In the genomic region with DNA sequence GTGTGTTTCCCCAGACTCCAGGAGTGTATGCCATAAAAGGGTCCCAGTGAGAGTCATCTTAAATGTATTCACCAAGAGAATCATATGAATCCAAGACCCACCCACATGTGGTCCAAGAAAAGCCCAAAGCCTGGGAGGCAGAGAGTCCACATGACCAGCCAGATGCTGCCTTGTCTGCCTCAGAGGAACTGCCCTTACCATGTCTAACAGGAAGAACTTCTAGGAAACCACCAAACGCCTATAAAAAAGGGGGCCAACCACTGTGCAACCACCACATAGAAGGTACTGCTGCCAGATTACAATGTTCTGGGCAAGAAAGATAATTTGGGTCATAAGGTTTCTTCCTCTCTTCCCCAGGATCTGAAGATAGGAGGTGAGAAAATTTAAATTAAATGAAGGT, we compare ENCODE assay signal across 26 cellular contexts.
DNase-seq lines count a peak whose midpoint lies in the region; ATAC-seq, FAIRE-seq and TF ChIP-seq lines count a peak whose summit lies in the region.
"Had no signal": no experiment of that assay in that cellular context is flagged by ENCODE, and none has a peak within 500 bp of the region (broad histone marks: within the 10 kb centered on the region; RNA-seq: fewer than 3 reads in every experiment).

No MANE protein-coding gene starts in this region.

- no peaks in the 10 kb centered on the region for H3K4me1 ChIP-seq in H1 (replicated peaks in 1 of 4; ENCODE audit: control insufficient read depth in 3 of 4, insufficient read depth in 4 of 4, low read length in 3 of 4)
- H3K4me1 ChIP-seq in endodermal cell (ENCODE audit: control insufficient read depth, insufficient read depth, low read length): no peaks in the 10 kb centered on the region
- H3K4me1 ChIP-seq: SJCRH30 had no signal

- H3K9me3 ChIP-seq in H1 (ENCODE audit: insufficient read depth in 2 of 2, low read depth in 1 of 2, low read length in 1 of 2): no peaks in the 10 kb centered on the region
- no peaks in the 10 kb centered on the region for H3K9me3 ChIP-seq in endodermal cell (ENCODE audit: control insufficient read depth, low read length)
- H3K9me3 ChIP-seq: SJCRH30 had no signal

- H2BK15ac ChIP-seq in H1 (ENCODE audit: low read length): no peak overlapping the region

- no peak overlapping the region for H3K4me3 Mint-ChIP-seq in activated CD8-positive, alpha-beta memory T cell treated with anti-CD3 and anti-CD28 coated beads, Interleukin-2, amount 10 ng/mL, durations not matched to agents 7 days and 5 days
- H3K4me3 Mint-ChIP-seq in nephron progenitor cell: no peak overlapping the region
- H3K4me3 Mint-ChIP-seq in endodermal cell: no peak overlapping the region
- H3K4me3 Mint-ChIP-seq: CD4-positive, alpha-beta T cell had no signal

- H3K36me3 ChIP-seq in H1 (ENCODE audit: control insufficient read depth in 2 of 4, insufficient read depth in 4 of 4, low read length in 3 of 4): no peaks in the 10 kb centered on the region
- H3K36me3 ChIP-seq in endodermal cell (ENCODE audit: control insufficient read depth, insufficient read depth, low read length): no peaks in the 10 kb centered on the region
- H3K36me3 ChIP-seq: SJCRH30 had no signal

- ATAC-seq in activated CD8-positive, alpha-beta memory T cell treated with anti-CD3 and anti-CD28 coated beads, Interleukin-2, amount 10 ng/mL, durations not matched to agents 7 days and 5 days: peak; percentile 12
- ATAC-seq: GM12878, HCT116, PC-3, Right ventricle myocardium inferior, SK-N-SH treated with all-trans-retinoic acid at 6 μM for 48 hours had no signal

- H2BK20ac ChIP-seq in H1 (ENCODE audit: low read length): no peak overlapping the region

- H3K27me3 Mint-ChIP-seq in activated CD8-positive, alpha-beta memory T cell treated with anti-CD3 and anti-CD28 coated beads, Interleukin-2, amount 10 ng/mL, durations not matched to agents 7 days and 5 days: peaks cover 19% of the 10 kb centered on the region
- H3K27me3 Mint-ChIP-seq in nephron progenitor cell (ENCODE audit: low read depth, poor library complexity) (no peaks in the 10 kb centered on the region), endodermal cell (ENCODE audit: insufficient read depth) (peaks cover 3% of the 10 kb centered on the region)

- H3K27me3 ChIP-seq in H1 (replicated peaks in 1 of 4; ENCODE audit: control insufficient read depth in 3 of 4, extremely low read depth in 1 of 4, insufficient read depth in 3 of 4, low read length in 3 of 4): no peaks in the 10 kb centered on the region
- H3K27me3 ChIP-seq in endodermal cell (ENCODE audit: control insufficient read depth, insufficient read depth, low read length, poor library complexity, severe bottlenecking): no peaks in the 10 kb centered on the region
- H3K27me3 ChIP-seq: SJCRH30 had no signal

- 0 out of 2 replicates have a peak overlapping the region, but pooled peaks have one; percentile 41 for H2BK12ac ChIP-seq in H1 (ENCODE audit: low read depth, low read length)

- H4K91ac ChIP-seq in H1 (replicated peaks; ENCODE audit: insufficient read length, low read length): no peak overlapping the region

- H3K14ac ChIP-seq in H1 (ENCODE audit: insufficient read length): no peak overlapping the region

- H2BK120ac ChIP-seq in H1 (replicated peaks; ENCODE audit: low read depth, low read length): no peak overlapping the region

- no peak overlapping the region for H3K9ac ChIP-seq in H1 (replicated peaks in 1 of 4; ENCODE audit: extremely low read depth in 1 of 4, low read depth in 3 of 4, low read length in 3 of 4)
- no peak overlapping the region for H3K9ac ChIP-seq in endodermal cell (ENCODE audit: extremely low read depth, low read length, poor library complexity, severe bottlenecking)

- no peak overlapping the region for H2AK5ac ChIP-seq in H1 (ENCODE audit: low read depth, low read length)

- H3K79me2 ChIP-seq in H1 (ENCODE audit: control insufficient read depth in 1 of 2, insufficient read depth in 2 of 2, low read length in 2 of 2): no peaks in the 10 kb centered on the region

- no peaks in the 10 kb centered on the region for H4K20me1 ChIP-seq in H1 (replicated peaks in 1 of 2; ENCODE audit: control insufficient read depth in 1 of 2, insufficient read depth in 2 of 2, low read length in 2 of 2)

- POLR2A ChIA-PET in H1 (lab: Charles Lee; ENCODE audit: partially characterized antibody): no interaction called here

- no peak for TF ChIP-seq EP300 in H1 (IDR thresholded peaks at IDR 0.05; ENCODE audit: borderline replicate concordance in 1 of 2, low read depth in 2 of 2, low read length in 2 of 2)

- H3K9me3 Mint-ChIP-seq in activated CD8-positive, alpha-beta memory T cell treated with anti-CD3 and anti-CD28 coated beads, Interleukin-2, amount 10 ng/mL, durations not matched to agents 7 days and 5 days (ENCODE audit: low read depth): no peaks in the 10 kb centered on the region
- H3K9me3 Mint-ChIP-seq in nephron progenitor cell (no peaks in the 10 kb centered on the region), endodermal cell (no peaks in the 10 kb centered on the region)
- H3K9me3 Mint-ChIP-seq: CD4-positive, alpha-beta T cell had no signal

- H3K27ac ChIP-seq in H1 (ENCODE audit: low read depth, low read length) (no peak overlapping the region), endodermal cell (ENCODE audit: low read depth, low read length) (no peak overlapping the region)
- H3K27ac ChIP-seq: SJCRH30 had no signal

- no peak overlapping the region for H3K23ac ChIP-seq in H1 (ENCODE audit: insufficient read length)

- H3K18ac ChIP-seq in H1 (ENCODE audit: extremely low read depth, low read length): no peak overlapping the region

- no peak for FAIRE-seq in H1 (lab: Jason Lieb, UNC)
- FAIRE-seq: D721Med, G401.6, GM12878, GM19239 had no signal

- no peaks in the 10 kb centered on the region for H3K23me2 ChIP-seq in H1 (ENCODE audit: low read depth, low read length)

- H3K36me3 Mint-ChIP-seq in activated CD8-positive, alpha-beta memory T cell treated with anti-CD3 and anti-CD28 coated beads, Interleukin-2, amount 10 ng/mL, durations not matched to agents 7 days and 5 days: no peaks in the 10 kb centered on the region
- H3K36me3 Mint-ChIP-seq in nephron progenitor cell (ENCODE audit: low read depth): no peaks in the 10 kb centered on the region
- H3K36me3 Mint-ChIP-seq in endodermal cell (ENCODE audit: low read depth): no peaks in the 10 kb centered on the region

- H4K8ac ChIP-seq in H1 (ENCODE audit: extremely low read depth, insufficient read depth, low read length): no peak overlapping the region

- no peak overlapping the region for H2BK5ac ChIP-seq in H1 (ENCODE audit: low read depth, low read length)

- no peak overlapping the region for H2AFZ ChIP-seq in H1 (ENCODE audit: low read length)

- H3K79me1 ChIP-seq in H1 (ENCODE audit: low read depth, low read length): no peaks in the 10 kb centered on the region; the same call in 1 of the 2 replicates

- H4K5ac ChIP-seq in H1 (ENCODE audit: insufficient read length, low read depth, low read length): no peak overlapping the region

- H3K4me3 ChIP-seq in H1 (ENCODE audit: extremely low read depth in 1 of 4, insufficient read depth in 2 of 4, low read depth in 3 of 4, low read length in 4 of 4) (no peak overlapping the region), endodermal cell (ENCODE audit: low read length) (no peak overlapping the region)
- H3K4me3 ChIP-seq: GM12878, SJCRH30 had no signal

- TF ChIP-seq POLR2A in H1 (IDR thresholded peaks at IDR 0.05; ENCODE audit: control extremely low read depth in 1 of 2, low read depth in 2 of 2, low read length in 2 of 2): no peak

- no peak overlapping the region for H3K56ac ChIP-seq in H1 (replicated peaks; ENCODE audit: insufficient read length, low read depth, low read length)

- no peak for DNase-seq in activated CD8-positive, alpha-beta memory T cell treated with anti-CD3 and anti-CD28 coated beads, Interleukin-2, amount 10 ng/mL, durations not matched to agents 7 days and 5 days
- DNase-seq in activated CD8-positive, alpha-beta memory T cell treated with anti-CD3 and anti-CD28 coated beads for 24 hours: no peak
- peak; percentile 11 for DNase-seq in KG1 (lab: John Stamatoyannopoulos, UW)
- DNase-seq in H1 (ENCODE audit: low read depth in 1 of 2, low spot score in 2 of 2): no peak
- no peak for DNase-seq in nephron progenitor cell
- no peak for DNase-seq in dermis blood vessel endothelial cell
- no peak for DNase-seq in endodermal cell
- no peak for DNase-seq in NAMALWA (ENCODE audit: low spot score)
- DNase-seq: CD4-positive, alpha-beta T cell; DMS53; IMR-90; NCI-H1105 treated with DMSO at 0.1 percent for 48 hours; NCI-H146; NCI-H1930; NCI-H2107; NCI-H524 treated with DMSO at 0.1 percent for 48 hours; NCI-H774; PC-3; SJCRH30 had no signal

- H3K4ac ChIP-seq in H1 (replicated peaks; ENCODE audit: insufficient read length, low read depth, low read length): no peak overlapping the region

- H3K27ac Mint-ChIP-seq in activated CD8-positive, alpha-beta memory T cell treated with anti-CD3 and anti-CD28 coated beads, Interleukin-2, amount 10 ng/mL, durations not matched to agents 7 days and 5 days: no peak overlapping the region
- H3K27ac Mint-ChIP-seq in nephron progenitor cell (peak overlapping the region; percentile 12), endodermal cell (no peak overlapping the region)
- H3K27ac Mint-ChIP-seq: CD4-positive, alpha-beta T cell had no signal

- WGBS in H1 (ENCODE audit: extremely low coverage in 1 of 2, insufficient coverage in 1 of 2, insufficient read length in 1 of 2, insufficient replicate concordance in 2 of 2, low coverage in 1 of 2, low lambda C conversion rate in 2 of 2, missing lambda C conversion rate in 1 of 2), 2 experiments: 69% methylated on average over 1 of the region's 1 CpG; no CpG with 5 or more reads in 1 of the 2 experiments
- WGBS in endodermal cell (ENCODE audit: insufficient coverage in 1 of 2, insufficient read length in 1 of 2), 2 experiments: 67 to 96% methylated on average over 1 of the region's 1 CpG

- H3K4me1 Mint-ChIP-seq in activated CD8-positive, alpha-beta memory T cell treated with anti-CD3 and anti-CD28 coated beads, Interleukin-2, amount 10 ng/mL, durations not matched to agents 7 days and 5 days: peaks cover 10% of the 10 kb centered on the region
- H3K4me1 Mint-ChIP-seq in nephron progenitor cell (peaks cover 18% of the 10 kb centered on the region), endodermal cell (peaks cover 2% of the 10 kb centered on the region)

- TF ChIP-seq CTCF in H1 (IDR thresholded peaks at IDR 0.05; ENCODE audit: control extremely low read depth in 1 of 3, insufficient read depth in 1 of 3, low read depth in 1 of 3, low read length in 3 of 3) (no peak), nephron progenitor cell (IDR thresholded peaks at IDR 0.05) (no peak), endodermal cell (conservative IDR thresholded peaks at IDR 0.05) (no peak)

- TF ChIP-seq RAD21 in H1 (IDR thresholded peaks at IDR 0.05 in 1 of 2, conservative IDR thresholded peaks at IDR 0.05 in 1 of 2; ENCODE audit: low read depth in 2 of 2, low read length in 2 of 2): no peak

- H3K4me2 ChIP-seq in H1 (ENCODE audit: insufficient read depth in 1 of 2, low read depth in 2 of 2, low read length in 2 of 2): no peak overlapping the region

- CTCF ChIA-PET in activated CD8-positive, alpha-beta memory T cell treated with anti-CD3 and anti-CD28 coated beads, Interleukin-2, amount 10 ng/mL, durations not matched to agents 7 days and 5 days (lab: Charles Lee): no interaction called here
- CTCF ChIA-PET in H1 (lab: Charles Lee; ENCODE audit: partially characterized antibody): interaction anchor here (0.6 to 1.6 kb wide), 4 partner anchors 42 to 454 kb away, joined by 3 to 7 read pairs (median 3); no protein-coding TSS in a partner anchor
